Comparison of ENCODE assay signal across 1 cellular context in the genomic region with DNA sequence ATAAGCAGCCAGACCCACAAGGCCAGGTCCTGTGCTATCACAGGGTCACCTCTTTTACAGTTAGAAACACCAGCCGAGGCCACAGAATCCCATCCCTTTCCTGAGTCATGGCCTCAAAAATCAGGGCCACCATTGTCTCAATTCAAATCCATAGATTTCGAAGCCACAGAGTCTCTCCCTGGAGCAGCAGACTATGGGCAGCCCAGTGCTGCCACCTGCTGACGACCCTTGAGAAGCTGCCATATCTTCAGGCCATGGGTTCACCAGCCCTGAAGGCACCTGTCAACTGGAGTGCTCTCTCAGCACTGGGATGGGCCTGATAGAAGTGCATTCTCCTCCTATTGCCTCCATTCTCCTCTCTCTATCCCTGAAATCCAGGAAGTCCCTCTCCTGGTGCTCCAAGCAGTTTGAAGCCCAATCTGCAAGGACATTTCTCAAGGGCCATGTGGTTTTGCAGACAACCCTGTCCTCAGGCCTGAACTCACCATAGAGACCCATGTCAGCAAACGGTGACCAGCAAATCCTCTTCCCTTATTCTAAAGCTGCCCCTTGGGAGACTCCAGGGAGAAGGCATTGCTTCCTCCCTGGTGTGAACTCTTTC.
A peak's percentile ranks its signal among the peaks of the same experiment; 100 is the strongest.
TF ChIP-seq lines count a peak whose summit lies in the region.

No MANE protein-coding gene starts in this region.

TF ChIP-seq in K562, 482 proteins besides CTCF, POLR2A, EP300 and RAD21 (continued from another document):
- TF ChIP-seq SMC3 (conservative IDR thresholded peaks at IDR 0.05; ENCODE audit: insufficient read depth, low read depth, low read length) (peak; percentile 88), CBX3 (IDR thresholded peaks at IDR 0.05; ENCODE audit: borderline replicate concordance in 1 of 2, low read length in 2 of 2) (peak in 1 of 2 experiments; percentile 58; a peak in 1 of 3 replicates), KDM1A (IDR thresholded peaks at IDR 0.05) (peak; percentile 91 to 93), EHMT2 (IDR thresholded peaks at IDR 0.05) (peak; percentile 71; the same call in 1 of the 2 replicates), HDAC1 (IDR thresholded peaks at IDR 0.05) (peak in 1 of 2 experiments; percentile 48; a peak in 2 of 4 replicates), HNRNPK (IDR thresholded peaks at IDR 0.05; ENCODE audit: low read depth, low read length, poor library complexity, severe bottlenecking) (no peak), NFE2 (IDR thresholded peaks at IDR 0.05; ENCODE audit: low read depth) (0 out of 2 replicates have a peak, but pooled peaks have one; percentile 33), CBFB (CRISPR knock-in tag; IDR thresholded peaks at IDR 0.05) (peak; percentile 71; the same call in 1 of the 2 replicates), MAFK (IDR thresholded peaks at IDR 0.05; ENCODE audit: low read length) (0 out of 2 replicates have a peak, but pooled peaks have one; percentile 3), JUND (IDR thresholded peaks at IDR 0.05; ENCODE audit: borderline replicate concordance, low read depth, low read length) (0 out of 2 replicates have a peak, but pooled peaks have one; percentile 6), JUND (tag; IDR thresholded peaks at IDR 0.05; ENCODE audit: borderline replicate concordance, low read depth, low read length) (no peak), CC2D1A (IDR thresholded peaks at IDR 0.05) (peak; percentile 53; the same call in 1 of the 2 replicates), TRIM28 (IDR thresholded peaks at IDR 0.05) (no peak), RB1 (IDR thresholded peaks at IDR 0.05; ENCODE audit: low read depth) (0 out of 2 replicates have a peak, but pooled peaks have one; percentile 40), TBL1XR1 (IDR thresholded peaks at IDR 0.05; ENCODE audit: low read length in 2 of 2) (peak in 1 of 2 experiments; percentile 48; a peak in 1 of 4 replicates), CHD4 (IDR thresholded peaks at IDR 0.05; ENCODE audit: insufficient read depth, insufficient replicate concordance, low read depth, low read length, poor library complexity, severe bottlenecking) (no peak), JUN (IDR thresholded peaks at IDR 0.05; ENCODE audit: borderline replicate concordance, low read depth, low read length) (no peak), JUN (CRISPR knock-in tag; IDR thresholded peaks at IDR 0.05; ENCODE audit: borderline replicate concordance) (0 out of 2 replicates have a peak, but pooled peaks have one; percentile 27), NR4A1 (CRISPR knock-in tag; IDR thresholded peaks at IDR 0.05) (no peak), NR4A1 (tag; IDR thresholded peaks at IDR 0.05) (no peak), TCF7 (IDR thresholded peaks at IDR 0.05; ENCODE audit: borderline replicate concordance) (no peak), YY1 (IDR thresholded peaks at IDR 0.05; ENCODE audit: borderline replicate concordance in 1 of 3, control insufficient read depth in 1 of 3, extremely low read depth in 1 of 3, insufficient read depth in 3 of 3, insufficient read length in 1 of 3, insufficient replicate concordance in 2 of 3, low read depth in 1 of 3, low read length in 2 of 3) (peak in 2 of 3 experiments; percentile 33 to 68), NR2C2 (CRISPR knock-in tag; IDR thresholded peaks at IDR 0.05) (no peak), NR2C2 (tag; IDR thresholded peaks at IDR 0.05) (no peak), SRSF3 (IDR thresholded peaks at IDR 0.05; ENCODE audit: insufficient read depth, low read length) (no peak), MYC (IDR thresholded peaks at IDR 0.05; ENCODE audit: low read depth, low read length) (0 out of 2 replicates have a peak, but pooled peaks have one; percentile 15), MYC (CRISPR knock-in tag; IDR thresholded peaks at IDR 0.05; ENCODE audit: borderline replicate concordance, low read depth) (no peak), RCOR1 (IDR thresholded peaks at IDR 0.05; ENCODE audit: borderline replicate concordance in 1 of 2, low read depth in 2 of 2, low read length in 2 of 2) (peak; percentile 58 to 84; a peak in 3 of 4 replicates), TCF3 (CRISPR knock-in tag; IDR thresholded peaks at IDR 0.05) (0 out of 2 replicates have a peak, but pooled peaks have one; percentile 19), FOXJ3 (CRISPR knock-in tag; IDR thresholded peaks at IDR 0.05) (peak; percentile 61; the same call in 1 of the 2 replicates), MEIS2 (IDR thresholded peaks at IDR 0.05; ENCODE audit: partially characterized antibody) (peak; percentile 16), HMG20A (CRISPR knock-in tag; conservative IDR thresholded peaks at IDR 0.05) (no peak)
- TF ChIP-seq, protein P1, sequence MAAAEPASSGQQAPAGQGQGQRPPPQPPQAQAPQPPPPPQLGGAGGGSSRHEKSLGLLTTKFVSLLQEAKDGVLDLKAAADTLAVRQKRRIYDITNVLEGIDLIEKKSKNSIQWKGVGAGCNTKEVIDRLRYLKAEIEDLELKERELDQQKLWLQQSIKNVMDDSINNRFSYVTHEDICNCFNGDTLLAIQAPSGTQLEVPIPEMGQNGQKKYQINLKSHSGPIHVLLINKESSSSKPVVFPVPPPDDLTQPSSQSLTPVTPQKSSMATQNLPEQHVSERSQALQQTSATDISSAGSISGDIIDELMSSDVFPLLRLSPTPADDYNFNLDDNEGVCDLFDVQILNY (CRISPR knock-in tag; IDR thresholded peaks at IDR 0.05) = no peak
- TF ChIP-seq, protein P2, sequence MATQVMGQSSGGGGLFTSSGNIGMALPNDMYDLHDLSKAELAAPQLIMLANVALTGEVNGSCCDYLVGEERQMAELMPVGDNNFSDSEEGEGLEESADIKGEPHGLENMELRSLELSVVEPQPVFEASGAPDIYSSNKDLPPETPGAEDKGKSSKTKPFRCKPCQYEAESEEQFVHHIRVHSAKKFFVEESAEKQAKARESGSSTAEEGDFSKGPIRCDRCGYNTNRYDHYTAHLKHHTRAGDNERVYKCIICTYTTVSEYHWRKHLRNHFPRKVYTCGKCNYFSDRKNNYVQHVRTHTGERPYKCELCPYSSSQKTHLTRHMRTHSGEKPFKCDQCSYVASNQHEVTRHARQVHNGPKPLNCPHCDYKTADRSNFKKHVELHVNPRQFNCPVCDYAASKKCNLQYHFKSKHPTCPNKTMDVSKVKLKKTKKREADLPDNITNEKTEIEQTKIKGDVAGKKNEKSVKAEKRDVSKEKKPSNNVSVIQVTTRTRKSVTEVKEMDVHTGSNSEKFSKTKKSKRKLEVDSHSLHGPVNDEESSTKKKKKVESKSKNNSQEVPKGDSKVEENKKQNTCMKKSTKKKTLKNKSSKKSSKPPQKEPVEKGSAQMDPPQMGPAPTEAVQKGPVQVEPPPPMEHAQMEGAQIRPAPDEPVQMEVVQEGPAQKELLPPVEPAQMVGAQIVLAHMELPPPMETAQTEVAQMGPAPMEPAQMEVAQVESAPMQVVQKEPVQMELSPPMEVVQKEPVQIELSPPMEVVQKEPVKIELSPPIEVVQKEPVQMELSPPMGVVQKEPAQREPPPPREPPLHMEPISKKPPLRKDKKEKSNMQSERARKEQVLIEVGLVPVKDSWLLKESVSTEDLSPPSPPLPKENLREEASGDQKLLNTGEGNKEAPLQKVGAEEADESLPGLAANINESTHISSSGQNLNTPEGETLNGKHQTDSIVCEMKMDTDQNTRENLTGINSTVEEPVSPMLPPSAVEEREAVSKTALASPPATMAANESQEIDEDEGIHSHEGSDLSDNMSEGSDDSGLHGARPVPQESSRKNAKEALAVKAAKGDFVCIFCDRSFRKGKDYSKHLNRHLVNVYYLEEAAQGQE (CRISPR knock-in tag; IDR thresholded peaks at IDR 0.05; ENCODE audit: low read depth) = 0 out of 2 replicates have a peak, but pooled peaks have one; percentile 30
- TF ChIP-seq, protein P3, sequence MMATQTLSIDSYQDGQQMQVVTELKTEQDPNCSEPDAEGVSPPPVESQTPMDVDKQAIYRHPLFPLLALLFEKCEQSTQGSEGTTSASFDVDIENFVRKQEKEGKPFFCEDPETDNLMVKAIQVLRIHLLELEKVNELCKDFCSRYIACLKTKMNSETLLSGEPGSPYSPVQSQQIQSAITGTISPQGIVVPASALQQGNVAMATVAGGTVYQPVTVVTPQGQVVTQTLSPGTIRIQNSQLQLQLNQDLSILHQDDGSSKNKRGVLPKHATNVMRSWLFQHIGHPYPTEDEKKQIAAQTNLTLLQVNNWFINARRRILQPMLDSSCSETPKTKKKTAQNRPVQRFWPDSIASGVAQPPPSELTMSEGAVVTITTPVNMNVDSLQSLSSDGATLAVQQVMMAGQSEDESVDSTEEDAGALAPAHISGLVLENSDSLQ (IDR thresholded peaks at IDR 0.05) = peak; percentile 13; the same call in 1 of the 2 replicates
